In the genomic region with DNA sequence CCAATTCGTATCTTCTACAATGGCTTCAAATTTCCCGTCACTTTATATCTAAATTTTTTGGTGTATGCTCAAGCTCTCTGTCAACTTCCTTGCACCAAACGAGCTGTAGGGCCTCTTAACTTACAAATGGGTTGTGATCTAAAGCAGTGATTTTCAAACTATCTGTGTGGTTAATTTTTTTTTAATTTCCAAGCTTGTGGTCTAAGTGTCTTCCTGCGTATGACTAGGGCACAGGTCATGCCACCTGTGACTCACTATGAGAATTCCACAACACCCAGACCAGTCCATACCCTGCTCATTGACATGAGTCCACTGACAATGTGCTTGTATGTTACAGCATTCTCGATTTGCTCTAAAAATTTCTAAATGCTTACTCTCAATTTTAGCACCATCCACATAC, we compare ENCODE assay signal across 7 cellular contexts. TPM values are rescaled to one million over a fixed set of nuclear protein-coding genes. Genes with fewer than 3 reads are reported as not detected.
"Had no signal": no experiment of that assay in that cellular context is flagged by ENCODE, and none has a peak within 500 bp of the region (broad histone marks: within the 10 kb centered on the region; RNA-seq: fewer than 3 reads in every experiment).

No MANE protein-coding gene starts in this region.

RNA-seq across cellular contexts. Expression of a gene that starts 49.2 kb away (rescaled TPM):
- total RNA-seq: kidney, left ventricle myocardium inferior, lower lobe of right lung, neural crest cell, osteocyte, sciatic nerve, vagina had no signal
